In the genomic region with DNA sequence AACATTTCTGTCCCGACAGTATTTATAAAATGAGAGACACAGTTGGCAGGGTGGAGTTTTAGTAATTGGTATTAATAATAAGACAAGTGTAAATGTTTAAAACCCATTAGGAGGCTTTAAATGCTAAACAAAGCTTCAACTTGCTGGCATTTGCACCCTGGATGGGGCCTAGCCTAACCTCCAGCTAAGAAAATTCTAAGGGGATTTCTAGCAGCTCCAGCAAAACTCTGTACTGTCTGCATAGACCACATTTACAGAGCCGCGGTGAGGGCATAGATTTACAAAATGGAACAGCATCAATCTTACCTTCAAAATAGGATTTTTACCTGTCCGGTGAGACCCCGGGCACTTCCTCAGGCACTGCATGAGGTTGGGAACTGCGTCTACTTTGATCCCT, we compare ENCODE assay signal across 25 cellular contexts.
DNase-seq lines count a peak whose midpoint lies in the region; ATAC-seq and TF ChIP-seq lines count a peak whose summit lies in the region.
"Had no signal": no experiment of that assay in that cellular context is flagged by ENCODE, and none has a peak within 500 bp of the region (broad histone marks: within the 10 kb centered on the region; RNA-seq: fewer than 3 reads in every experiment).

No MANE protein-coding gene starts in this region.

- no peak for ATAC-seq in activated CD8-positive, alpha-beta T cell treated with anti-CD3 and anti-CD28 coated beads for 36 hours
- ATAC-seq: K562, SK-N-SH treated with all-trans-retinoic acid at 6 μM for 48 hours had no signal

- no peak overlapping the region for H2AFZ ChIP-seq in hepatocyte
- H2AFZ ChIP-seq: GM23248 had no signal

- intact Hi-C loops in ovary (cut with DNase I): no loop called here
- intact Hi-C loops in esophagus muscularis mucosa (cut with DNase I): no loop called here
- intact Hi-C loops in activated CD8-positive, alpha-beta T cell treated with anti-CD3 and anti-CD28 coated beads for 36 hours (cut with micrococcal nuclease): no loop called here

- H3K27ac ChIP-seq in BLaER1: no peak overlapping the region
- H3K27ac ChIP-seq in HUES64 (ENCODE audit: low read depth, low read length): peak overlapping the region; percentile 72; the same call in 1 of the 2 replicates
- peak overlapping the region; percentile 78 for H3K27ac ChIP-seq in hepatocyte
- peak overlapping the region in 1 of 2 donors; percentile 25 for H3K27ac ChIP-seq in ovary
- H3K27ac ChIP-seq in esophagus muscularis mucosa (replicated peaks in 1 of 4): no peak overlapping the region
- H3K27ac ChIP-seq: GM23248, Peyer's patch had no signal

- H3K36me3 ChIP-seq in BLaER1 (no peaks in the 10 kb centered on the region), HUES64 (ENCODE audit: insufficient read depth, low read length) (no peaks in the 10 kb centered on the region), hepatocyte (replicated peaks; ENCODE audit: insufficient read depth, low read depth) (no peaks in the 10 kb centered on the region), ovary (no peaks in the 10 kb centered on the region), esophagus muscularis mucosa (no peaks in the 10 kb centered on the region)
- H3K36me3 ChIP-seq: HAP-1, Peyer's patch had no signal

- CTCF ChIA-PET in activated CD8-positive, alpha-beta T cell treated with anti-CD3 and anti-CD28 coated beads for 36 hours (lab: Charles Lee): interaction anchor here (1.3 kb wide), 1 partner anchor 18 kb away, joined by 4 read pairs; no protein-coding TSS in a partner anchor

- peaks cover 5% of the 10 kb centered on the region for H3K27me3 Mint-ChIP-seq in progenitor cell of endocrine pancreas
- H3K27me3 Mint-ChIP-seq in activated CD8-positive, alpha-beta T cell treated with anti-CD3 and anti-CD28 coated beads for 36 hours: no peaks in the 10 kb centered on the region

- H3K27ac Mint-ChIP-seq in progenitor cell of endocrine pancreas: peak overlapping the region; percentile 56
- H3K27ac Mint-ChIP-seq in activated CD8-positive, alpha-beta T cell treated with anti-CD3 and anti-CD28 coated beads for 36 hours: no peak overlapping the region
- H3K27ac Mint-ChIP-seq: CD4-positive, alpha-beta memory T cell; HFFc6 had no signal

- TF ChIP-seq POLR2A in ovary (IDR thresholded peaks at IDR 0.05) (no peak), esophagus muscularis mucosa (IDR thresholded peaks at IDR 0.05; ENCODE audit: low read depth) (no peak)

- 82% methylated on average over 6 of the region's 6 CpGs for WGBS in HUES64
- 77% methylated on average over 6 of the region's 6 CpGs for WGBS in hepatocyte (ENCODE audit: low lambda C conversion rate, missing lambda C conversion rate)
- 73 to 75% (median 74%) methylated on average over 6 of the region's 6 CpGs for WGBS in ovary, 3 donors
- 53% methylated on average over 6 of the region's 6 CpGs for WGBS in esophagus muscularis mucosa

- H3K4me3 Mint-ChIP-seq in progenitor cell of endocrine pancreas (ENCODE audit: low read depth): no peak overlapping the region
- no peak overlapping the region for H3K4me3 Mint-ChIP-seq in activated CD8-positive, alpha-beta T cell treated with anti-CD3 and anti-CD28 coated beads for 36 hours
- H3K4me3 Mint-ChIP-seq: CD4-positive, alpha-beta memory T cell; HFFc6 had no signal

- TF ChIP-seq CTCF in hepatocyte (IDR thresholded peaks at IDR 0.05; ENCODE audit: poor library complexity) (no peak), progenitor cell of endocrine pancreas (IDR thresholded peaks at IDR 0.05; ENCODE audit: unreplicated experiment) (no peak), ovary (IDR thresholded peaks at IDR 0.05) (no peak), esophagus muscularis mucosa (IDR thresholded peaks at IDR 0.05) (no peak)
- TF ChIP-seq CTCF in activated CD8-positive, alpha-beta T cell treated with anti-CD3 and anti-CD28 coated beads for 36 hours (IDR thresholded peaks at IDR 0.05): no peak

- H3K36me3 Mint-ChIP-seq in progenitor cell of endocrine pancreas (ENCODE audit: insufficient read depth): no peaks in the 10 kb centered on the region
- no peaks in the 10 kb centered on the region for H3K36me3 Mint-ChIP-seq in activated CD8-positive, alpha-beta T cell treated with anti-CD3 and anti-CD28 coated beads for 36 hours (ENCODE audit: low read depth)
- H3K36me3 Mint-ChIP-seq: CD4-positive, alpha-beta memory T cell had no signal

- H3K4me1 Mint-ChIP-seq in progenitor cell of endocrine pancreas (ENCODE audit: low read depth): peaks cover 38% of the 10 kb centered on the region
- H3K4me1 Mint-ChIP-seq in activated CD8-positive, alpha-beta T cell treated with anti-CD3 and anti-CD28 coated beads for 36 hours (ENCODE audit: low read depth): no peaks in the 10 kb centered on the region
- H3K4me1 Mint-ChIP-seq: CD4-positive, alpha-beta memory T cell had no signal

- H3K9me3 Mint-ChIP-seq in progenitor cell of endocrine pancreas (ENCODE audit: low read depth): no peaks in the 10 kb centered on the region
- H3K9me3 Mint-ChIP-seq in activated CD8-positive, alpha-beta T cell treated with anti-CD3 and anti-CD28 coated beads for 36 hours: no peaks in the 10 kb centered on the region

- no peaks in the 10 kb centered on the region for H3K9me2 ChIP-seq in hepatocyte (replicated peaks; ENCODE audit: insufficient read depth)

- DNase-seq in hepatocyte (ENCODE audit: low spot score): no peak
- DNase-seq in progenitor cell of endocrine pancreas (ENCODE audit: low spot score, unreplicated experiment): no peak
- no peak for DNase-seq in NCI-H748 treated with DMSO at 0.1 percent for 48 hours (lab: John Stamatoyannopoulos, UW)
- DNase-seq in ovary: no peak
- no peak for DNase-seq in esophagus muscularis mucosa (ENCODE audit: extremely low spot score)
- no peak for DNase-seq in activated CD8-positive, alpha-beta T cell treated with anti-CD3 and anti-CD28 coated beads for 36 hours
- DNase-seq: C1 segment of cervical spinal cord; Caco-2; CD4-positive, alpha-beta memory T cell; GM23248; HFFc6; MV-4-11; NCI-H1105 treated with DMSO at 0.1 percent for 48 hours; NCI-H146; NCI-H1930; NCI-H446 treated with DMSO at 0.1 percent for 48 hours; NCI-H526; OCI-M1; Peyer's patch; SIG-M5 had no signal

- peak overlapping the region; percentile 16; the same call in 1 of the 2 replicates for H3K4me2 ChIP-seq in BLaER1
- no peak overlapping the region for H3K4me2 ChIP-seq in hepatocyte

- TF ChIP-seq EP300 in ovary (IDR thresholded peaks at IDR 0.05) (no peak), esophagus muscularis mucosa (IDR thresholded peaks at IDR 0.05) (no peak)

- no peaks in the 10 kb centered on the region for H3K79me2 ChIP-seq in hepatocyte

- H4K20me1 ChIP-seq in BLaER1: no peaks in the 10 kb centered on the region
- H4K20me1 ChIP-seq in hepatocyte (ENCODE audit: insufficient read depth, poor library complexity, severe bottlenecking): no peaks in the 10 kb centered on the region

- H3K27me3 ChIP-seq in BLaER1 (no peaks in the 10 kb centered on the region), HUES64 (ENCODE audit: insufficient read depth, low read length) (no peaks in the 10 kb centered on the region), hepatocyte (no peaks in the 10 kb centered on the region), ovary (no peaks in the 10 kb centered on the region), esophagus muscularis mucosa (peaks cover 0 to 61% (median 0%) of the 10 kb centered on the region in 4 donors)
- H3K27me3 ChIP-seq: Peyer's patch had no signal

- H3K9me3 ChIP-seq in BLaER1 (peaks cover 7% of the 10 kb centered on the region), HUES64 (ENCODE audit: insufficient read depth, low read depth, low read length) (peaks cover 3% of the 10 kb centered on the region; the same call in 1 of the 2 replicates), hepatocyte (ENCODE audit: low read depth) (no peaks in the 10 kb centered on the region), ovary (no peaks in the 10 kb centered on the region), esophagus muscularis mucosa (peaks cover 0 to 12% (median 4%) of the 10 kb centered on the region in 4 donors)
- H3K9me3 ChIP-seq: Caco-2, HAP-1, Peyer's patch had no signal

- POLR2A ChIA-PET in activated CD8-positive, alpha-beta T cell treated with anti-CD3 and anti-CD28 coated beads for 36 hours (lab: Charles Lee): no interaction called here

- H3K4me3 ChIP-seq in BLaER1 (no peak overlapping the region), HUES64 (ENCODE audit: low read length) (no peak overlapping the region), hepatocyte (no peak overlapping the region), ovary (no peak overlapping the region), esophagus muscularis mucosa (no peak overlapping the region)
- H3K4me3 ChIP-seq: GM23248, HAP-1, K562, Peyer's patch had no signal

- no peak overlapping the region for H3K9ac ChIP-seq in BLaER1
- H3K9ac ChIP-seq in HUES64 (ENCODE audit: low read depth, low read length): no peak overlapping the region
- H3K9ac ChIP-seq: GM23248 had no signal

- H3K4me1 ChIP-seq in BLaER1 (peaks cover 60% of the 10 kb centered on the region), HUES64 (ENCODE audit: insufficient read depth, low read length) (peaks cover 31% of the 10 kb centered on the region), hepatocyte (ENCODE audit: insufficient read depth) (peaks cover 24% of the 10 kb centered on the region), ovary (ENCODE audit: insufficient read depth) (peaks cover 7% of the 10 kb centered on the region), esophagus muscularis mucosa (peaks cover 0 to 19% (median 15%) of the 10 kb centered on the region in 4 donors)
- H3K4me1 ChIP-seq: HAP-1, Peyer's patch had no signal

Comparison
In these comparisons a context has a peak if more than half of its experiments do, and no peak if none do; other contexts are left out.
1. H3K27ac ChIP-seq: peak in HUES64 (single experiment) and hepatocyte (single experiment); none in BLaER1 (single experiment) and esophagus muscularis mucosa (0 of 4).